11 cellular contexts compared by ENCODE assay signal in the genomic region with DNA sequence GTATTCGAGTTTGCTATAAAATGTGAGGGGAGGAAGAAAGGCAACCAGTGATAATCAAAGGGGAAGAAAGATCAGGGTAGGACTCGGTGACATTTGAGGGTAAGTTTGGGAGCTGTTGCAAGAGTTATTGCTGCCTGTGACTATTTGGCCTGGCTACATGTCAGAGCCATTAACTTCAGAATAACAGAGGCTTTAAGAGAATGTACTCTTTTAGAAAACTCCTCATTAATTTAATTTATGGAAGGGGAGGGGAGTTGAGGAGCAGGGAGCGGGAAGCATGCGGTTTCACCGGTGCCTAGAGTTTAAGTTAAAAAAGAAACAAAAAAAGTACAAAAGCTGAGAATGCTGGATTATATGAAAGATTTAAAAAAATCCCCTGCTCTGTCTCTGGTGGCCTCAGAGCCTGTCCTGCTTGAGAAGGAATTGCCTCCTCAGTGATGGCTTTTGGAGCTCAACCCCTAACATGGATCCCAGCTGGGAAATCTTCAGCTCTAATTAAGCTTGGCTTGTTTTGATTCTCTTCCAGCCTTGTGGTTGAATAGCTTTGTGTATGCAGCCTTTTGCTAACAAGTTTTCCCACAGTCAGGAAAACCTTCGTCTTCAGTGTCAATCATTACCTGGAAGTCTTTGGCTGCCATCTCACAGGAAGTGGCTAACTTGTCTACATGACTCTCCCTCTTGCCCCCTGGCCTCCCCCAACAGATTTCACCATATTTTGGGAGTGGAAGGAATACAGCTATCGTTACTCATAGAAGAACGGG.
DNase-seq lines count a peak whose midpoint lies in the region; ATAC-seq and TF ChIP-seq lines count a peak whose summit lies in the region.
"Had no signal": no experiment of that assay in that cellular context is flagged by ENCODE, and none has a peak within 500 bp of the region (broad histone marks: within the 10 kb centered on the region; RNA-seq: fewer than 3 reads in every experiment).

No MANE protein-coding gene starts in this region.

- in situ Hi-C loops in astrocyte of the spinal cord (cut with HindIII; ENCODE audit: low sequenced_read_pairs) = no loop called here

- no peak for TF ChIP-seq POLR2A in uterus (IDR thresholded peaks at IDR 0.05)

- no peaks in the 10 kb centered on the region for H3K36me3 Mint-ChIP-seq in activated naive CD8-positive, alpha-beta T cell treated with anti-CD3 and anti-CD28 coated beads, Interleukin-2, amount 50 U/mL, for 24 hours (ENCODE audit: low read depth)
- H3K36me3 Mint-ChIP-seq in activated naive CD8-positive, alpha-beta T cell treated with anti-CD3 and anti-CD28 coated beads for 36 hours = no peaks in the 10 kb centered on the region

- H3K27ac ChIP-seq in uterus = peak overlapping the region; percentile 59 to 72

- peaks cover 8% of the 10 kb centered on the region for H3K27me3 Mint-ChIP-seq in activated naive CD8-positive, alpha-beta T cell treated with anti-CD3 and anti-CD28 coated beads, Interleukin-2, amount 50 U/mL, for 24 hours
- peaks cover under 1% of the 10 kb centered on the region for H3K27me3 Mint-ChIP-seq in activated naive CD8-positive, alpha-beta T cell treated with anti-CD3 and anti-CD28 coated beads for 36 hours

- no peak overlapping the region for H3K4me3 ChIP-seq in astrocyte of the spinal cord (ENCODE audit: low read depth, low read length)
- H3K4me3 ChIP-seq in uterus = peak overlapping the region in 1 of 2 donors; percentile 7

- intact Hi-C loops in uterus (cut with DNase I; ENCODE audit: low total_unique reads) = no loop called here

- no peaks in the 10 kb centered on the region for H3K27me3 ChIP-seq in uterus

- H3K9me3 Mint-ChIP-seq in activated naive CD8-positive, alpha-beta T cell treated with anti-CD3 and anti-CD28 coated beads, Interleukin-2, amount 50 U/mL, for 24 hours = no peaks in the 10 kb centered on the region
- H3K9me3 Mint-ChIP-seq in activated naive CD8-positive, alpha-beta T cell treated with anti-CD3 and anti-CD28 coated beads for 36 hours = no peaks in the 10 kb centered on the region

- no peaks in the 10 kb centered on the region for H3K36me3 ChIP-seq in uterus

- no peaks in the 10 kb centered on the region for H3K4me1 ChIP-seq in uterus

- no peak for TF ChIP-seq CTCF in astrocyte of the spinal cord (IDR thresholded peaks at IDR 0.05; ENCODE audit: low read depth, low read length)
- TF ChIP-seq CTCF in uterus (IDR thresholded peaks at IDR 0.05) = no peak

- no peaks in the 10 kb centered on the region for H3K9me3 ChIP-seq in uterus

- no peak for DNase-seq in activated naive CD8-positive, alpha-beta T cell treated with anti-CD3 and anti-CD28 coated beads, Interleukin-2, amount 50 U/mL, for 24 hours
- no peak for DNase-seq in activated naive CD8-positive, alpha-beta T cell treated with anti-CD3 and anti-CD28 coated beads for 36 hours
- DNase-seq in astrocyte of the spinal cord (ENCODE audit: low read depth, low spot score) (peak; percentile 80), kidney glomerular epithelial cell (lab: John Stamatoyannopoulos, UW) (peak; percentile 55), uterus (peak in 1 of 2 donors; percentile 34), NCI-H2029 treated with DMSO at 0.1 percent for 48 hours (lab: John Stamatoyannopoulos, UW) (no peak)
- DNase-seq: activated CD4-positive, alpha-beta T cell treated with anti-CD3 and anti-CD28 coated beads, Interleukin-2, amount 50 U/mL, for 48 hours; KG1; T-helper 1 cell had no signal

- ATAC-seq in activated naive CD8-positive, alpha-beta T cell treated with anti-CD3 and anti-CD28 coated beads, Interleukin-2, amount 50 U/mL, for 24 hours = no peak
- ATAC-seq in HG03280 (IDR thresholded peaks at IDR 0.05; ENCODE audit: unreplicated experiment) (no peak), GM19455 (IDR thresholded peaks at IDR 0.05; ENCODE audit: unreplicated experiment) (no peak)

- H3K27ac Mint-ChIP-seq in activated naive CD8-positive, alpha-beta T cell treated with anti-CD3 and anti-CD28 coated beads, Interleukin-2, amount 50 U/mL, for 24 hours = peak overlapping the region; percentile 34
- H3K27ac Mint-ChIP-seq in activated naive CD8-positive, alpha-beta T cell treated with anti-CD3 and anti-CD28 coated beads for 36 hours = no peak overlapping the region

- H3K4me1 Mint-ChIP-seq in activated naive CD8-positive, alpha-beta T cell treated with anti-CD3 and anti-CD28 coated beads, Interleukin-2, amount 50 U/mL, for 24 hours = peaks cover 31% of the 10 kb centered on the region
- H3K4me1 Mint-ChIP-seq in activated naive CD8-positive, alpha-beta T cell treated with anti-CD3 and anti-CD28 coated beads for 36 hours = peaks cover 15% of the 10 kb centered on the region

- H3K4me3 Mint-ChIP-seq in activated naive CD8-positive, alpha-beta T cell treated with anti-CD3 and anti-CD28 coated beads, Interleukin-2, amount 50 U/mL, for 24 hours = peak overlapping the region; percentile 28
- no peak overlapping the region for H3K4me3 Mint-ChIP-seq in activated naive CD8-positive, alpha-beta T cell treated with anti-CD3 and anti-CD28 coated beads for 36 hours

Comparison
In these comparisons a context has a peak if more than half of its experiments do, and no peak if none do; other contexts are left out.
1. DNase-seq: peak in astrocyte of the spinal cord (single experiment) and kidney glomerular epithelial cell (single experiment); none in activated naive CD8-positive, alpha-beta T cell treated with anti-CD3 and anti-CD28 coated beads, Interleukin-2, amount 50 U/mL, for 24 hours (single experiment), activated naive CD8-positive, alpha-beta T cell treated with anti-CD3 and anti-CD28 coated beads for 36 hours (single experiment) and NCI-H2029 treated with DMSO at 0.1 percent for 48 hours (single experiment).